7 cellular contexts compared by ENCODE assay signal in genomic region chr19:16961010-16961822, GRCh38.
A peak's percentile ranks its signal among the peaks of the same experiment; 100 is the strongest.
DNase-seq lines count a peak whose midpoint lies in the region; TF ChIP-seq lines count a peak whose summit lies in the region.
"Not testable (repeated sequence)": the region's sequence is repeated elsewhere in the genome, so short reads cannot be mapped to it uniquely, and the experiment has no call there.

No MANE protein-coding gene starts in this region.

- H3K9me3 Mint-ChIP-seq in glutamatergic neuron (ENCODE audit: unreplicated experiment): not testable (repeated sequence)

- H3K23ac ChIP-seq in neuronal stem cell (ENCODE audit: low read depth, low read length, poor library complexity): not testable (repeated sequence)

- not testable (repeated sequence) for H3K4me1 Mint-ChIP-seq in glutamatergic neuron (ENCODE audit: low read depth, unreplicated experiment)

- H3K4me3 Mint-ChIP-seq in glutamatergic neuron (ENCODE audit: unreplicated experiment): not testable (repeated sequence)

- H3K36me3 ChIP-seq in NT2/D1 (ENCODE audit: insufficient read depth, insufficient read length, low read length); neuronal stem cell (replicated peaks in 1 of 2; ENCODE audit: control insufficient read depth in 2 of 2, insufficient read depth in 2 of 2, low read length in 2 of 2): not testable (repeated sequence)

- not testable (repeated sequence) for H4K91ac ChIP-seq in neuronal stem cell (ENCODE audit: low read depth, low read length, poor library complexity)

- peak overlapping the region; percentile 63 for H3K9ac ChIP-seq in NT2/D1 (ENCODE audit: insufficient read length, low read depth)
- not testable (repeated sequence) for H3K9ac ChIP-seq in neuronal stem cell (ENCODE audit: low read depth, low read length, poor library complexity)

- H3K4me2 ChIP-seq in neuronal stem cell (ENCODE audit: insufficient read depth, low read length, poor library complexity, severe bottlenecking): not testable (repeated sequence)

- H3K18ac ChIP-seq in neuronal stem cell (ENCODE audit: low read length): not testable (repeated sequence)

- H4K8ac ChIP-seq in neuronal stem cell (ENCODE audit: low read depth, low read length): not testable (repeated sequence)

- H3K4ac ChIP-seq in neuronal stem cell (ENCODE audit: low read length): not testable (repeated sequence)

- not testable (repeated sequence) for H3K79me1 ChIP-seq in neuronal stem cell (ENCODE audit: low read depth, low read length)

- H2AFZ ChIP-seq in neuronal stem cell (ENCODE audit: low read length): peak overlapping the region; percentile 86

- TF ChIP-seq CTCF in glutamatergic neuron (IDR thresholded peaks at IDR 0.05; ENCODE audit: partially characterized antibody, unreplicated experiment): not testable (repeated sequence)

- no CpG with 5 or more reads among the region's 20 CpGs for WGBS in neuronal stem cell (ENCODE audit: extremely low coverage in 2 of 2, insufficient read length in 2 of 2, insufficient replicate concordance in 1 of 2), 2 donors

- DNase-seq in ELF-1 (ENCODE audit: low read depth, low spot score): peak; percentile 92
- peak; percentile 48 for DNase-seq in NCI-H146 (lab: John Stamatoyannopoulos, UW)
- DNase-seq in NT2/D1 (ENCODE audit: low read depth, low spot score): peak; percentile 80
- DNase-seq in amniotic epithelial cell (ENCODE audit: low read depth): peak; percentile 20
- DNase-seq in glutamatergic neuron: peak; percentile 40
- peak; percentile 76 for DNase-seq in islet precursor cell
- DNase-seq in neuronal stem cell (ENCODE audit: low spot score): peak; percentile 18

- H3K27me3 Mint-ChIP-seq in glutamatergic neuron (ENCODE audit: unreplicated experiment): not testable (repeated sequence)

- not testable (repeated sequence) for H3K14ac ChIP-seq in neuronal stem cell (ENCODE audit: low read length)

- H2BK12ac ChIP-seq in neuronal stem cell (ENCODE audit: low read length): not testable (repeated sequence)

- not testable (repeated sequence) for H3K9me3 ChIP-seq in NT2/D1 (ENCODE audit: insufficient read depth, low read length); neuronal stem cell (replicated peaks in 1 of 2; ENCODE audit: control insufficient read depth in 2 of 2, insufficient read depth in 1 of 2, low read depth in 1 of 2, low read length in 2 of 2)

- H3K4me3 ChIP-seq in NT2/D1 (ENCODE audit: insufficient read length, low read depth); neuronal stem cell (ENCODE audit: low read length in 2 of 2): not testable (repeated sequence)

- H3K4me1 ChIP-seq in NT2/D1 (ENCODE audit: insufficient read depth, insufficient read length); neuronal stem cell (ENCODE audit: control insufficient read depth in 2 of 2, insufficient read depth in 1 of 2, low read depth in 1 of 2, low read length in 2 of 2): not testable (repeated sequence)

- H2BK15ac ChIP-seq in neuronal stem cell (ENCODE audit: low read length): not testable (repeated sequence)

- H3K27ac ChIP-seq in neuronal stem cell (replicated peaks; ENCODE audit: low read length): not testable (repeated sequence)

- H2AK5ac ChIP-seq in neuronal stem cell (ENCODE audit: low read depth, low read length): not testable (repeated sequence)

- H3K27ac Mint-ChIP-seq in glutamatergic neuron (ENCODE audit: unreplicated experiment): not testable (repeated sequence)

- not testable (repeated sequence) for H2BK5ac ChIP-seq in neuronal stem cell (ENCODE audit: low read length)

- not testable (repeated sequence) for H3K36me3 Mint-ChIP-seq in glutamatergic neuron (ENCODE audit: unreplicated experiment)

- H2BK120ac ChIP-seq in neuronal stem cell (ENCODE audit: low read depth, low read length): not testable (repeated sequence)

- not testable (repeated sequence) for H3K27me3 ChIP-seq in NT2/D1 (ENCODE audit: insufficient read depth, insufficient read length); neuronal stem cell (ENCODE audit: control insufficient read depth in 3 of 3, insufficient read depth in 3 of 3, low read depth in 1 of 3, low read length in 3 of 3)

Comparison
In these comparisons a context has a peak if more than half of its experiments do, and no peak if none do; other contexts are left out.
1. DNase-seq: peak in every context shown above with its lines; median percentile 92 in ELF-1; 80 in NT2/D1; 76 in islet precursor cell; 48 in NCI-H146; 40 in glutamatergic neuron; 20 in amniotic epithelial cell; 18 in neuronal stem cell.